1 cellular context compared by ENCODE assay signal in the genomic region with DNA sequence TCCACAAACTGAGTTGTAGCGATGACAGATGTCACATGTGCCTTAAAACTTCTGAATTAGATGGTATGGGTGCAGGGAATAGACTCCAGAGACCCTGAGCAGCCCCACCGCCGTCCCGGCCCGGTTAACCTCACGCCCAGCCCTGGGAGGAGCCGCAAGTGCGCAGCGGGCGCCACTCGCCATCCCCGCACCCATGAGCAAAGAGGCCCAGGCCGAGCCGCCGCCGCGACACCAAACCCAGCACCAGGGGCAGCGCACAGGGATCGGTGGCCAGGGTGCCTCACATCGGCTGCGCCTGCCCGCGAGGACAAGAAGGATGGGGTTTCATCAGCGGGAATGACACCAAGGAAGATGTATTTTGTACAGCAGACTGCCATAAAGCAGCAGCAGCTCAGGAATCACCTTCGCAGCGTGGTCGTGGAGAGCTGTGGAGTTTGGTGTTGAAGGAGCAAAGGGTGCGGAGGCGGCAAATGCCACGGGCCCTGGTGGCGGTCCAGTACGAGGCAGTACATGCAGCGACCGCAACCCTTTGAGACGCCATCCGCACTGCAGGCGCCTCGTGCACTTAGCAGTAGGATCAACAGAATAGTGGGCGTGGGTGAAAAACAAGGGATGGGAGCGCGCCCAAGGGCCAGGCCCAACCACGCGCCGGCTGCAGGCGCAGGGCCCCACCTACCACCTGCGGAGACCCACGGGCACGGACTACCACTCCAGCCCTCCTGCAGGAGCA.
TF ChIP-seq lines count a peak whose summit lies in the region.

No MANE protein-coding gene starts in this region.

TF ChIP-seq in GM23338, 12 proteins besides CTCF, POLR2A, EP300 and RAD21:
- TF ChIP-seq NANOG (IDR thresholded peaks at IDR 0.05; ENCODE audit: borderline replicate concordance) = no peak
